Comparison of ENCODE assay signal across 11 cellular contexts in genomic region chr3:49027634-49028033, GRCh38. TPM values are rescaled to one million over a fixed set of nuclear protein-coding genes. Genes with fewer than 3 reads are reported as not detected.
A peak's percentile ranks its signal among the peaks of the same experiment; 100 is the strongest.
DNase-seq lines count a peak whose midpoint lies in the region; ATAC-seq and TF ChIP-seq lines count a peak whose summit lies in the region.
"Had no signal": no experiment of that assay in that cellular context is flagged by ENCODE, and none has a peak within 500 bp of the region (broad histone marks: within the 10 kb centered on the region; RNA-seq: fewer than 3 reads in every experiment).

No MANE protein-coding gene starts in this region.

- no peak overlapping the region for H3K9ac ChIP-seq in skeletal muscle tissue (ENCODE audit: low read depth in 1 of 3, low read length in 3 of 3)

- H3K27ac ChIP-seq in OCI-LY7 (ENCODE audit: low read depth, low read length, poor library complexity, severe bottlenecking) = peak overlapping the region; percentile 8
- H3K27ac ChIP-seq in skeletal muscle tissue (ENCODE audit: low read depth, low read length) = peak overlapping the region; percentile 94

- H3K36me3 ChIP-seq in OCI-LY7 (ENCODE audit: insufficient read depth, low read length) (peaks cover 88% of the 10 kb centered on the region), skeletal muscle tissue (ENCODE audit: control insufficient read depth in 3 of 3, insufficient read depth in 3 of 3, low read length in 3 of 3) (peaks cover 63 to 64% (median 64%) of the 10 kb centered on the region in 3 donors)

- no TSS peak for BruUV-seq in OCI-LY7 (replicated peaks; lab: Mats Ljungman, UMichigan)

- H4K20me1 ChIP-seq in OCI-LY7 (ENCODE audit: insufficient read depth, low read length) = 0 out of 2 replicates have a peak, but pooled peaks cover 4% of the 10 kb centered on the region

- ATAC-seq in GM18873 (IDR thresholded peaks at IDR 0.05; ENCODE audit: low FRiP score, unreplicated experiment) = no peak

- intact Hi-C loops in activated CD4-positive, alpha-beta T cell treated with anti-CD3 and anti-CD28 coated beads, Interleukin-2, amount 10 ng/mL, durations not matched to agents 24 days and 14 days (cut with micrococcal nuclease) = loop anchor here (2.0 to 10.0 kb wide), 2 partner anchors 67 to 843 kb away; partner anchors contain the start of genes CDC25A and QRICH1
- intact Hi-C loops in OCI-LY7 (cut with micrococcal nuclease; ENCODE audit: unreplicated experiment) = loop anchor here (5.0 kb wide), 1 partner anchor 130 kb away; no protein-coding TSS in a partner anchor

- H3K4me3 ChIP-seq in OCI-LY7 (ENCODE audit: low read depth, low read length, poor library complexity, severe bottlenecking) = peak overlapping the region; percentile 80
- H3K4me3 ChIP-seq in skeletal muscle tissue (ENCODE audit: low read length in 3 of 3) = no peak overlapping the region

- POLR2A ChIA-PET in OCI-LY7 (lab: Charles Lee) = no interaction called here

- peaks cover 36% of the 10 kb centered on the region for H3K79me2 ChIP-seq in OCI-LY7 (ENCODE audit: insufficient read depth, low read depth, low read length)

- no peaks in the 10 kb centered on the region for H3K9me2 ChIP-seq in OCI-LY7 (ENCODE audit: insufficient read depth, low read length)

- peak; percentile 59 for DNase-seq in activated CD4-positive, alpha-beta T cell treated with anti-CD3 and anti-CD28 coated beads, Interleukin-2, amount 10 ng/mL, durations not matched to agents 24 days and 14 days
- no peak for DNase-seq in activated CD4-positive, alpha-beta T cell treated with anti-CD3 and anti-CD28 coated beads, Interleukin-2, amount 50 U/mL, for 4 hours
- DNase-seq in OCI-LY7 (ENCODE audit: low spot score) (no peak), endothelial cell (ENCODE audit: low spot score) (no peak), KG1 (lab: John Stamatoyannopoulos, UW) (no peak), NCI-H345 treated with DMSO at 0.1 percent for 48 hours (lab: John Stamatoyannopoulos, UW; ENCODE audit: unreplicated experiment) (no peak)
- DNase-seq: NCI-H187 treated with DMSO at 0.1 percent for 48 hours, retina, SIG-M5 had no signal

- CTCF ChIA-PET in OCI-LY7 (lab: Charles Lee; ENCODE audit: unreplicated experiment) = no interaction called here

- H3K4me1 ChIP-seq in OCI-LY7 (ENCODE audit: insufficient read depth, low read length, poor library complexity, severe bottlenecking) (peaks cover 62% of the 10 kb centered on the region), skeletal muscle tissue (ENCODE audit: control insufficient read depth in 3 of 3, insufficient read depth in 3 of 3, low read length in 3 of 3) (peaks cover 31 to 66% (median 40%) of the 10 kb centered on the region in 3 donors)

- no peak overlapping the region for H2AFZ ChIP-seq in OCI-LY7 (ENCODE audit: low read length)

- no peaks in the 10 kb centered on the region for H3K27me3 Mint-ChIP-seq in activated CD4-positive, alpha-beta T cell treated with anti-CD3 and anti-CD28 coated beads, Interleukin-2, amount 10 ng/mL, durations not matched to agents 24 days and 14 days
- peaks cover 4% of the 10 kb centered on the region for H3K27me3 Mint-ChIP-seq in endothelial cell (ENCODE audit: unreplicated experiment)

- H3K4me3 Mint-ChIP-seq in activated CD4-positive, alpha-beta T cell treated with anti-CD3 and anti-CD28 coated beads, Interleukin-2, amount 10 ng/mL, durations not matched to agents 24 days and 14 days = peak overlapping the region; percentile 98
- H3K4me3 Mint-ChIP-seq in endothelial cell (ENCODE audit: unreplicated experiment) = no peak overlapping the region

- peaks cover 42% of the 10 kb centered on the region for H3K4me1 Mint-ChIP-seq in activated CD4-positive, alpha-beta T cell treated with anti-CD3 and anti-CD28 coated beads, Interleukin-2, amount 10 ng/mL, durations not matched to agents 24 days and 14 days
- H3K4me1 Mint-ChIP-seq in endothelial cell (ENCODE audit: unreplicated experiment) = peaks cover 9% of the 10 kb centered on the region

- peak overlapping the region; percentile 91 for H3K4me2 ChIP-seq in OCI-LY7 (ENCODE audit: low read length)

- TF ChIP-seq CTCF in OCI-LY7 (conservative IDR thresholded peaks at IDR 0.05; ENCODE audit: low read length) = no peak
- no peak for TF ChIP-seq CTCF in endothelial cell (IDR thresholded peaks at IDR 0.05; ENCODE audit: unreplicated experiment)

- no peaks in the 10 kb centered on the region for H3K9me3 ChIP-seq in OCI-LY7 (ENCODE audit: low read length)
- H3K9me3 ChIP-seq in skeletal muscle tissue (ENCODE audit: control insufficient read depth in 3 of 3, low read length in 3 of 3) = no peaks in the 10 kb centered on the region

- H3K36me3 Mint-ChIP-seq in activated CD4-positive, alpha-beta T cell treated with anti-CD3 and anti-CD28 coated beads, Interleukin-2, amount 10 ng/mL, durations not matched to agents 24 days and 14 days (ENCODE audit: low read depth) = peaks cover 90% of the 10 kb centered on the region
- peaks cover 38% of the 10 kb centered on the region for H3K36me3 Mint-ChIP-seq in endothelial cell (ENCODE audit: low read depth, unreplicated experiment)

- H3K27me3 ChIP-seq in skeletal muscle tissue (ENCODE audit: control insufficient read depth in 3 of 3, insufficient read depth in 3 of 3, low read length in 3 of 3) = no peaks in the 10 kb centered on the region

- H3K27ac Mint-ChIP-seq in activated CD4-positive, alpha-beta T cell treated with anti-CD3 and anti-CD28 coated beads, Interleukin-2, amount 10 ng/mL, durations not matched to agents 24 days and 14 days = peak overlapping the region; percentile 95
- peak overlapping the region; percentile 61 for H3K27ac Mint-ChIP-seq in endothelial cell (ENCODE audit: unreplicated experiment)

- no peaks in the 10 kb centered on the region for H3K9me3 Mint-ChIP-seq in activated CD4-positive, alpha-beta T cell treated with anti-CD3 and anti-CD28 coated beads, Interleukin-2, amount 10 ng/mL, durations not matched to agents 24 days and 14 days
- no peaks in the 10 kb centered on the region for H3K9me3 Mint-ChIP-seq in endothelial cell (ENCODE audit: unreplicated experiment)

RNA-seq across cellular contexts. Expression of gene IMPDH2, which starts 1.6 kb away (rescaled TPM):
- total RNA-seq in activated CD4-positive, alpha-beta T cell treated with anti-CD3 and anti-CD28 coated beads, Interleukin-2, amount 10 ng/mL, durations not matched to agents 24 days and 14 days = 490 and 496 TPM in 2 replicates
- total RNA-seq in OCI-LY7 (2014; rRNA removed; shearing (Covaris generic)) = 295 and 319 TPM in 2 replicates
- 328 and 360 TPM in 2 replicates for total RNA-seq in OCI-LY7 (2022)
- 111 TPM for total RNA-seq in endothelial cell (ENCODE audit: unreplicated experiment)
- 523 TPM for total RNA-seq in skeletal muscle tissue

RNA-seq across cellular contexts. Expression of gene NDUFAF3, which starts 5.7 kb away (rescaled TPM):
- 123 and 126 TPM in 2 replicates for total RNA-seq in activated CD4-positive, alpha-beta T cell treated with anti-CD3 and anti-CD28 coated beads, Interleukin-2, amount 10 ng/mL, durations not matched to agents 24 days and 14 days
- 255 and 309 TPM in 2 replicates for total RNA-seq in OCI-LY7 (2014; rRNA removed; shearing (Covaris generic))
- 124 and 147 TPM in 2 replicates for total RNA-seq in OCI-LY7 (2022)
- 32.3 TPM for total RNA-seq in endothelial cell (ENCODE audit: unreplicated experiment)
- total RNA-seq in skeletal muscle tissue = 39.1 TPM

RNA-seq across cellular contexts. Expression of gene DALRD3, which starts 9.3 kb away (rescaled TPM):
- 31.5 and 36.6 TPM in 2 replicates for total RNA-seq in activated CD4-positive, alpha-beta T cell treated with anti-CD3 and anti-CD28 coated beads, Interleukin-2, amount 10 ng/mL, durations not matched to agents 24 days and 14 days
- 26.3 and 36.2 TPM in 2 replicates for total RNA-seq in OCI-LY7 (2014; rRNA removed; shearing (Covaris generic))
- 35.0 and 35.7 TPM in 2 replicates for total RNA-seq in OCI-LY7 (2022)
- 27.8 TPM for total RNA-seq in endothelial cell (ENCODE audit: unreplicated experiment)
- 27.7 TPM for total RNA-seq in skeletal muscle tissue

RNA-seq across cellular contexts. Expression of gene WDR6, which starts 20.4 kb away (rescaled TPM):
- 141 and 153 TPM in 2 replicates for total RNA-seq in activated CD4-positive, alpha-beta T cell treated with anti-CD3 and anti-CD28 coated beads, Interleukin-2, amount 10 ng/mL, durations not matched to agents 24 days and 14 days
- total RNA-seq in OCI-LY7 (2014; rRNA removed; shearing (Covaris generic)) = 92.0 and 101 TPM in 2 replicates
- total RNA-seq in OCI-LY7 (2022) (128 and 131 TPM in 2 replicates), endothelial cell (ENCODE audit: unreplicated experiment) (148 TPM), skeletal muscle tissue (54.3 TPM)

RNA-seq across cellular contexts. Expression of gene P4HTM, which starts 37.6 kb away (rescaled TPM):
- 33.9 and 38.3 TPM in 2 replicates for total RNA-seq in activated CD4-positive, alpha-beta T cell treated with anti-CD3 and anti-CD28 coated beads, Interleukin-2, amount 10 ng/mL, durations not matched to agents 24 days and 14 days
- total RNA-seq in OCI-LY7 (2014; rRNA removed; shearing (Covaris generic)) = 45.3 and 48.4 TPM in 2 replicates
- total RNA-seq in OCI-LY7 (2022) (36.9 and 47.4 TPM in 2 replicates), endothelial cell (ENCODE audit: unreplicated experiment) (9.3 TPM), skeletal muscle tissue (17.2 TPM)
